In the genomic region with DNA sequence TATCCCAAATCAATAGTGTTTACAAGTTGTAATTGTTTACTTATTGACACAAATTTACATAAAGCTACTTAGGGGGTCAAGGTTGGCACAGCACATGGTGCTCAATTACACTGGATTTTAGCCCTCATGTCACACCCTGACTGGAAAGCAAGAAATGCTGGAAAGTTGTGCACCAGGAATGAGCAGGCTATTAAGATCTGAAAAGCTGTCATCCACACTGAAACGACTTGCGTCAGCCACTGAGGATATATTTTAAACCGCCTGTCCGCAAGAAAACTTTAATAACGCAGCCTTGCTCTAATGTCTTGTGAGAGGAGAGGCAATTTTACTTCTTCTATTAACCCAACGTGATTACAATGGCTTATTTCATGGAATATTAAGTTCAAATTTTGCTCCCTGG, we compare ENCODE assay signal across 4 cellular contexts.
"Had no signal": no experiment of that assay in that cellular context is flagged by ENCODE, and none has a peak within 500 bp of the region (broad histone marks: within the 10 kb centered on the region; RNA-seq: fewer than 3 reads in every experiment).

No MANE protein-coding gene starts in this region.

- H3K4me3 ChIP-seq: GM23248, GM23338, HAP-1 had no signal

- H2AFZ ChIP-seq: GM23248 had no signal

- ATAC-seq: GM23338, HCT116 had no signal

- H3K9me3 ChIP-seq: HAP-1 had no signal

- H3K9ac ChIP-seq: GM23248 had no signal

- H3K36me3 ChIP-seq: HAP-1 had no signal

- H3K27ac ChIP-seq: GM23248 had no signal

- H3K4me2 ChIP-seq: GM23338 had no signal
